22 cellular contexts compared by ENCODE assay signal in genomic region chrX:24175276-24175675, GRCh38. TPM values are rescaled to one million over a fixed set of nuclear protein-coding genes. Genes with fewer than 3 reads are reported as not detected.
DNase-seq lines count a peak whose midpoint lies in the region; ATAC-seq, FAIRE-seq and TF ChIP-seq lines count a peak whose summit lies in the region.
"Had no signal": no experiment of that assay in that cellular context is flagged by ENCODE, and none has a peak within 500 bp of the region (broad histone marks: within the 10 kb centered on the region; RNA-seq: fewer than 3 reads in every experiment).

No MANE protein-coding gene starts in this region.

- ATAC-seq in natural killer cell, result no peak
- no peak for ATAC-seq in natural killer cell treated with Interleukin-12 subunit alpha and Interleukin-12 subunit beta and Interleukin-15 and Interleukin-18, amount 100 ng/mL, for 72 hours

- no peak overlapping the region for H3K4me3 Mint-ChIP-seq in activated CD4-positive, alpha-beta T cell treated with anti-CD3 and anti-CD28 coated beads, Interleukin-2, amount 10 ng/mL, durations not matched to agents 24 days and 14 days
- H3K4me3 Mint-ChIP-seq in natural killer cell, result no peak overlapping the region
- H3K4me3 Mint-ChIP-seq in natural killer cell treated with Interleukin-12 subunit alpha and Interleukin-12 subunit beta and Interleukin-15 and Interleukin-18, amount 100 ng/mL, for 72 hours, result no peak overlapping the region
- no peak overlapping the region for H3K4me3 Mint-ChIP-seq in type B pancreatic cell
- H3K4me3 Mint-ChIP-seq: CD8-positive, alpha-beta memory T cell; H9 had no signal

- H3K27me3 Mint-ChIP-seq in activated CD4-positive, alpha-beta T cell treated with anti-CD3 and anti-CD28 coated beads, Interleukin-2, amount 10 ng/mL, durations not matched to agents 24 days and 14 days, result no peaks in the 10 kb centered on the region
- H3K27me3 Mint-ChIP-seq in natural killer cell (ENCODE audit: low read depth in 2 of 2), result no peaks in the 10 kb centered on the region
- no peaks in the 10 kb centered on the region for H3K27me3 Mint-ChIP-seq in natural killer cell treated with Interleukin-12 subunit alpha and Interleukin-12 subunit beta and Interleukin-15 and Interleukin-18, amount 100 ng/mL, for 72 hours
- H3K27me3 Mint-ChIP-seq in type B pancreatic cell, result no peaks in the 10 kb centered on the region
- H3K27me3 Mint-ChIP-seq: CD8-positive, alpha-beta memory T cell had no signal

- no peaks in the 10 kb centered on the region for H3K9me3 ChIP-seq in MG63

- peak overlapping the region; percentile 60 for H3K27ac Mint-ChIP-seq in activated CD4-positive, alpha-beta T cell treated with anti-CD3 and anti-CD28 coated beads, Interleukin-2, amount 10 ng/mL, durations not matched to agents 24 days and 14 days
- H3K27ac Mint-ChIP-seq in natural killer cell, result peak overlapping the region; percentile 38 to 69
- H3K27ac Mint-ChIP-seq in natural killer cell treated with Interleukin-12 subunit alpha and Interleukin-12 subunit beta and Interleukin-15 and Interleukin-18, amount 100 ng/mL, for 72 hours, result peak overlapping the region in 1 of 2 donors; percentile 45
- peak overlapping the region; percentile 61 for H3K27ac Mint-ChIP-seq in type B pancreatic cell
- H3K27ac Mint-ChIP-seq: H9 had no signal

- peaks cover 10% of the 10 kb centered on the region for H3K4me1 Mint-ChIP-seq in activated CD4-positive, alpha-beta T cell treated with anti-CD3 and anti-CD28 coated beads, Interleukin-2, amount 10 ng/mL, durations not matched to agents 24 days and 14 days
- H3K4me1 Mint-ChIP-seq in natural killer cell (peaks cover 21 to 30% of the 10 kb centered on the region in 2 donors), type B pancreatic cell (ENCODE audit: unreplicated experiment) (no peaks in the 10 kb centered on the region)
- peaks cover 19% of the 10 kb centered on the region in 2 donors for H3K4me1 Mint-ChIP-seq in natural killer cell treated with Interleukin-12 subunit alpha and Interleukin-12 subunit beta and Interleukin-15 and Interleukin-18, amount 100 ng/mL, for 72 hours (ENCODE audit: low read depth in 2 of 2)

- no peak overlapping the region for H3K4me3 ChIP-seq in MG63

- H3K36me3 ChIP-seq in MG63, result peaks cover 52% of the 10 kb centered on the region

- FAIRE-seq in HTR-8/SVneo (lab: Jason Lieb, UNC), result peak; percentile 44
- FAIRE-seq: G401.6, GM12892 had no signal

- intact Hi-C loops in activated CD4-positive, alpha-beta T cell treated with anti-CD3 and anti-CD28 coated beads, Interleukin-2, amount 10 ng/mL, durations not matched to agents 24 days and 14 days (cut with micrococcal nuclease), result no loop called here
- intact Hi-C loops in natural killer cell (cut with micrococcal nuclease), result no loop called here

- TF ChIP-seq CTCF in natural killer cell (IDR thresholded peaks at IDR 0.05) (no peak), type B pancreatic cell (conservative IDR thresholded peaks at IDR 0.05) (no peak)

- no peaks in the 10 kb centered on the region for H3K27me3 ChIP-seq in MG63

- no peak for DNase-seq in activated CD4-positive, alpha-beta T cell treated with anti-CD3 and anti-CD28 coated beads, Interleukin-2, amount 10 ng/mL, durations not matched to agents 24 days and 14 days
- no peak for DNase-seq in activated CD4-positive, alpha-beta T cell treated with anti-CD3 and anti-CD28 coated beads for 1 hour
- DNase-seq in natural killer cell (no peak), HTR-8/SVneo (ENCODE audit: insufficient read length, low spot score) (no peak), type B pancreatic cell (ENCODE audit: extremely low spot score, unreplicated experiment) (no peak), MG63 (no peak)
- no peak for DNase-seq in natural killer cell treated with Interleukin-12 subunit alpha and Interleukin-12 subunit beta and Interleukin-15 and Interleukin-18, amount 100 ng/mL, for 72 hours (ENCODE audit: low spot score)
- no peak for DNase-seq in NK-92 treated with Interleukin-12 subunit alpha and Interleukin-12 subunit beta, amount 100 ng/mL, for 24 hours (lab: John Stamatoyannopoulos, UW)
- DNase-seq: 8988T; CD8-positive, alpha-beta memory T cell; DMS79 treated with DMSO at 0.1 percent for 48 hours; H9; KG1; NCI-H1436; NCI-H2029; NCI-H2171; NCI-H446 treated with DMSO at 0.1 percent for 48 hours; OCI-M1; RPMI8226; SIG-M5 had no signal

- peaks cover 35% of the 10 kb centered on the region for H3K36me3 Mint-ChIP-seq in activated CD4-positive, alpha-beta T cell treated with anti-CD3 and anti-CD28 coated beads, Interleukin-2, amount 10 ng/mL, durations not matched to agents 24 days and 14 days (ENCODE audit: low read depth)
- H3K36me3 Mint-ChIP-seq in natural killer cell (peaks cover 8% of the 10 kb centered on the region), type B pancreatic cell (peaks cover 43% of the 10 kb centered on the region)
- H3K36me3 Mint-ChIP-seq in natural killer cell treated with Interleukin-12 subunit alpha and Interleukin-12 subunit beta and Interleukin-15 and Interleukin-18, amount 100 ng/mL, for 72 hours, result peaks cover 6% of the 10 kb centered on the region

- no peaks in the 10 kb centered on the region for H3K9me3 Mint-ChIP-seq in activated CD4-positive, alpha-beta T cell treated with anti-CD3 and anti-CD28 coated beads, Interleukin-2, amount 10 ng/mL, durations not matched to agents 24 days and 14 days
- H3K9me3 Mint-ChIP-seq in natural killer cell (no peaks in the 10 kb centered on the region), type B pancreatic cell (no peaks in the 10 kb centered on the region)
- no peaks in the 10 kb centered on the region for H3K9me3 Mint-ChIP-seq in natural killer cell treated with Interleukin-12 subunit alpha and Interleukin-12 subunit beta and Interleukin-15 and Interleukin-18, amount 100 ng/mL, for 72 hours
- H3K9me3 Mint-ChIP-seq: H9 had no signal

RNA-seq across cellular contexts. Expression of gene ZFX, which starts 25.7 kb away (rescaled TPM):
- 38.8 and 49.9 TPM in 2 replicates for total RNA-seq in activated CD4-positive, alpha-beta T cell treated with anti-CD3 and anti-CD28 coated beads, Interleukin-2, amount 10 ng/mL, durations not matched to agents 24 days and 14 days
- total RNA-seq in natural killer cell, result 100 to 1,000 TPM in 1 of 3 donors, 10 to 100 TPM in 2; 60.9 to 123 (median 63.0) TPM
- total RNA-seq in natural killer cell treated with Interleukin-12 subunit alpha and Interleukin-12 subunit beta and Interleukin-15 and Interleukin-18, amount 100 ng/mL, for 72 hours, result 10 to 100 TPM; 57.7 to 78.1 TPM
- total RNA-seq in type B pancreatic cell (ENCODE audit: low replicate concordance), result 68.8 and 79.7 TPM in 2 replicates
- total RNA-seq in MG63 (2014; rRNA removed; shearing (Covaris generic); ENCODE audit: low replicate concordance), result 5.9 and 9.5 TPM in 2 replicates
